Comparison of ENCODE assay signal across 10 cellular contexts in genomic region chr7:83677180-83677866, GRCh38. TPM values are rescaled to one million over a fixed set of nuclear protein-coding genes. Genes with fewer than 3 reads are reported as not detected.
DNase-seq lines count a peak whose midpoint lies in the region; ATAC-seq and TF ChIP-seq lines count a peak whose summit lies in the region.
"Had no signal": no experiment of that assay in that cellular context is flagged by ENCODE, and none has a peak within 500 bp of the region (broad histone marks: within the 10 kb centered on the region; RNA-seq: fewer than 3 reads in every experiment).

No MANE protein-coding gene starts in this region.

- no peak overlapping the region for H3K4me3 Mint-ChIP-seq in natural killer cell
- H3K4me3 Mint-ChIP-seq: naive thymus-derived CD4-positive, alpha-beta T cell had no signal

- no peaks in the 10 kb centered on the region for H3K4me1 Mint-ChIP-seq in natural killer cell
- H3K4me1 Mint-ChIP-seq: naive thymus-derived CD4-positive, alpha-beta T cell had no signal

- no peaks in the 10 kb centered on the region for H3K27me3 Mint-ChIP-seq in natural killer cell (ENCODE audit: low read depth in 2 of 2)
- H3K27me3 Mint-ChIP-seq: naive thymus-derived CD4-positive, alpha-beta T cell had no signal

- H3K4me3 ChIP-seq in epithelial cell of proximal tubule (ENCODE audit: low read depth, low read length) = no peak overlapping the region

- peak; percentile 22 for DNase-seq in SIG-M5 treated with dmso at 0.1 percent for 504 hours (lab: John Stamatoyannopoulos, UW; ENCODE audit: unreplicated experiment)
- DNase-seq in SIG-M5 (lab: John Stamatoyannopoulos, UW) = no peak
- DNase-seq in NCI-H748 (lab: John Stamatoyannopoulos, UW; ENCODE audit: unreplicated experiment) = peak; percentile 44
- DNase-seq in epithelial cell of proximal tubule (ENCODE audit: low read depth) = peak; percentile 52
- DNase-seq in stromal cell of bone marrow (ENCODE audit: low read depth) = peak; percentile 94
- no peak for DNase-seq in SK-N-DZ (ENCODE audit: low spot score)
- no peak for DNase-seq in natural killer cell
- DNase-seq in DMS114 treated with DMSO at 0.1 percent for 48 hours (lab: John Stamatoyannopoulos, UW; ENCODE audit: unreplicated experiment) = no peak
- DNase-seq: naive thymus-derived CD4-positive, alpha-beta T cell; stimulated activated naive CD4-positive, alpha-beta T cell treated with Interleukin-2 at 50 U/mL for 16 hours had no signal

- H3K9me3 Mint-ChIP-seq in natural killer cell = peaks cover 8 to 11% of the 10 kb centered on the region in 2 donors

- no peak overlapping the region for H3K27ac Mint-ChIP-seq in natural killer cell
- H3K27ac Mint-ChIP-seq: naive thymus-derived CD4-positive, alpha-beta T cell had no signal

- TF ChIP-seq CTCF in epithelial cell of proximal tubule (conservative IDR thresholded peaks at IDR 0.05; ENCODE audit: low read depth, low read length) (no peak), natural killer cell (IDR thresholded peaks at IDR 0.05) (no peak)

- ATAC-seq in natural killer cell = no peak
- ATAC-seq: naive thymus-derived CD4-positive, alpha-beta T cell had no signal

- H3K36me3 Mint-ChIP-seq in natural killer cell = no peaks in the 10 kb centered on the region
- H3K36me3 Mint-ChIP-seq: naive thymus-derived CD4-positive, alpha-beta T cell had no signal

- intact Hi-C loops in natural killer cell (cut with micrococcal nuclease) = no loop called here

RNA-seq across cellular contexts. Expression of gene SEMA3E, which starts 28.4 kb away (rescaled TPM):
- total RNA-seq in epithelial cell of proximal tubule (0.35 and 0.94 TPM in 2 replicates), natural killer cell (not detected)
- 0.07 TPM in 1 of 2 replicates, not detected in the other for polyA plus RNA-seq in SK-N-DZ (2014; cell fraction: cytosol; rRNA removed)
- polyA plus RNA-seq in SK-N-DZ (2014; cell fraction: nucleus; rRNA removed) = not detected in 2 replicates
- total RNA-seq: naive thymus-derived CD4-positive, alpha-beta T cell had no signal
- polyA plus RNA-seq: naive thymus-derived CD4-positive, alpha-beta T cell had no signal

Comparison
In these comparisons a context has a peak if more than half of its experiments do, and no peak if none do; other contexts are left out.
1. DNase-seq: peak in SIG-M5 treated with dmso at 0.1 percent for 504 hours (single experiment), NCI-H748 (single experiment), epithelial cell of proximal tubule (single experiment) and stromal cell of bone marrow (single experiment); none in SIG-M5 (single experiment), SK-N-DZ (single experiment), natural killer cell (single experiment) and DMS114 treated with DMSO at 0.1 percent for 48 hours (single experiment).